Comparison of ENCODE assay signal across 17 cellular contexts in the genomic region with DNA sequence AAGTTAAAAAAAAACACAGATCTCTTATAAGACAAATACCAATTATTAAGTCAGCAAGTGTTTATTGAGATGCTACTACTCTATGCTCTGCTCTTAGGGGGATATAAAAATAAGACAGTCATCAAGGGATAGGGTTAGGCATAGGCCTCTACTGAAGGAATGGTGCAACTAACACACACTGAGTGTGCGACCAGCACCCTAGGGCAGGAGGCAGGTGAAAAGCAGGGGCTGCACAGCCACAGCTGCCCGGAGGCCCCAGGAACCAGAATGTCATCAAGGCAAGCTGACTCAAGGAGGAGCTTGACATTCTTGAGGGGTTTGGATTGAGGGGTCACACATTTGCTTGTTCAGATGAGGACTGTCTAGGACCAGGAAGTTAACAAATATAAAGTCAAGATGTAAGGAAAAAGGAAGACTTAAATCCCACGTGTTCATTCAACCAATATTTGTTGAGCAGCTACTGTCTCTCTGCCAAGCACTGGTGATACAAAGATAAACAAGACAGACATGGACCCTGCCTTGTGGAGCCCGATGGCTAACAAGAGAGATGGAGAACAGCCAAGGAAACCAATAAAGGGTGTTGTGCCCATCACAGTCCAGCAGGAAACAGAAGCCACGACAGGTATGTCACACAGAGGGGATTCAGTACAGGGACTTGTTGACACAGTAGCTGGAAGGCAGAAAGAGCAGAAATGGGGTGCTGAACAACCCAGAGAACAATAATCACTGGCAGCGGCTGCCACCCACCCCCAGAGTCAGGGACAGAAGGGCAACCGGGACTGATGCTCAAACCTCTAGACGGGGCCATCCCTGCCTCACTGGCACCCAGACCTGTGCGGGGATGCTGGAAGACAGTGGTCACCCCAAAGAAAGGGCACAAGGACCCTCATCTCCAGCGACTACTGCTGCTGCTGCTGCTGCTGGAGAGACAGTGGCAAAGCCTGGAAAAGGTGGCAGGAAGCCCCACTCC. TPM values are rescaled to one million over a fixed set of nuclear protein-coding genes. Genes with fewer than 3 reads are reported as not detected.
A peak's percentile ranks its signal among the peaks of the same experiment; 100 is the strongest.
DNase-seq lines count a peak whose midpoint lies in the region; ATAC-seq and TF ChIP-seq lines count a peak whose summit lies in the region.
"Had no signal": no experiment of that assay in that cellular context is flagged by ENCODE, and none has a peak within 500 bp of the region (broad histone marks: within the 10 kb centered on the region; RNA-seq: fewer than 3 reads in every experiment).

No MANE protein-coding gene starts in this region.

- H3K27me3 ChIP-seq in right atrium auricular region, result no peaks in the 10 kb centered on the region
- peaks cover 0 to 48% (median 8%) of the 10 kb centered on the region in 9 donors for H3K27me3 ChIP-seq in heart left ventricle
- H3K27me3 ChIP-seq in PC-3 (ENCODE audit: low read length), result peaks cover 31% of the 10 kb centered on the region
- H3K27me3 ChIP-seq in esophagus muscularis mucosa, result peaks cover 0 to 51% (median 0%) of the 10 kb centered on the region in 4 donors
- H3K27me3 ChIP-seq: BE2C had no signal

- no peaks in the 10 kb centered on the region for H3K9me3 ChIP-seq in right atrium auricular region
- no peaks in the 10 kb centered on the region for H3K9me3 ChIP-seq in heart left ventricle
- H3K9me3 ChIP-seq in PC-3 (ENCODE audit: low read length), result no peaks in the 10 kb centered on the region
- H3K9me3 ChIP-seq in esophagus muscularis mucosa, result no peaks in the 10 kb centered on the region
- H3K9me3 ChIP-seq: A549, BE2C, Caco-2, HAP-1 had no signal

- no peak overlapping the region for H2AFZ ChIP-seq in PC-3 (ENCODE audit: low read length)

- CTCF ChIA-PET in PC-3 (lab: Charles Lee), result no interaction called here

- DNase-seq in right atrium auricular region (ENCODE audit: low spot score) (peak; percentile 16), heart left ventricle (no peak), PC-3 (peak; percentile 8), esophagus muscularis mucosa (ENCODE audit: extremely low spot score) (peak; percentile 90), NCI-H526 treated with DMSO at 0.1 percent for 48 hours (lab: John Stamatoyannopoulos, UW) (no peak), HUDEP-2 (lab: John Stamatoyannopoulos, UW; ENCODE audit: unreplicated experiment in 76 of 76) (no peak), NCI-H1930 (lab: John Stamatoyannopoulos, UW) (no peak)
- DNase-seq: BE2C, Caco-2, HFFc6, IMR-90 had no signal

- no peaks in the 10 kb centered on the region for H4K20me1 ChIP-seq in PC-3 (ENCODE audit: low read length)

- H3F3A ChIP-seq in PC-3 (ENCODE audit: low read length, unreplicated experiment), result no peaks in the 10 kb centered on the region

- no peak overlapping the region for H3K9ac ChIP-seq in PC-3 (ENCODE audit: low read length)

- no peaks in the 10 kb centered on the region for H3K79me2 ChIP-seq in PC-3 (ENCODE audit: low read length)

- no peak for ATAC-seq in heart left ventricle
- no peak for ATAC-seq in PC-3
- ATAC-seq: CD8-positive, alpha-beta T cell had no signal

- H3K4me2 ChIP-seq in PC-3 (ENCODE audit: low read length), result no peak overlapping the region
- H3K4me2 ChIP-seq: A549 had no signal

- no peak for TF ChIP-seq EP300 in esophagus muscularis mucosa (IDR thresholded peaks at IDR 0.05)

- no TSS peak for BruUV-seq in PC-3 (replicated peaks; lab: Mats Ljungman, UMichigan)

- no peak overlapping the region for H3K27ac ChIP-seq in right atrium auricular region
- H3K27ac ChIP-seq in heart left ventricle, result no peak overlapping the region
- H3K27ac ChIP-seq in PC-3 (ENCODE audit: low read length), result no peak overlapping the region
- no peak overlapping the region for H3K27ac ChIP-seq in esophagus muscularis mucosa (replicated peaks in 1 of 4)
- H3K27ac ChIP-seq: A549, HL-60 had no signal

- H3K36me3 ChIP-seq in right atrium auricular region (no peaks in the 10 kb centered on the region), heart left ventricle (no peaks in the 10 kb centered on the region), PC-3 (ENCODE audit: low read depth, low read length) (no peaks in the 10 kb centered on the region), esophagus muscularis mucosa (no peaks in the 10 kb centered on the region)
- H3K36me3 ChIP-seq: BE2C, HAP-1 had no signal

- no peak overlapping the region for H3K4me3 ChIP-seq in right atrium auricular region
- H3K4me3 ChIP-seq in heart left ventricle, result no peak overlapping the region
- H3K4me3 ChIP-seq in PC-3 (ENCODE audit: low read length), result no peak overlapping the region
- H3K4me3 ChIP-seq in esophagus muscularis mucosa, result no peak overlapping the region
- H3K4me3 ChIP-seq: A549, HAP-1 had no signal

- POLR2A ChIA-PET in PC-3 (lab: Charles Lee; ENCODE audit: unreplicated experiment), result no interaction called here

- TF ChIP-seq POLR2A in heart left ventricle (IDR thresholded peaks at IDR 0.05) (no peak), esophagus muscularis mucosa (IDR thresholded peaks at IDR 0.05; ENCODE audit: low read depth) (no peak)

- WGBS in heart left ventricle, 4 donors, result 76 to 85% (median 79%) methylated on average over 9 to 10 of the region's 10 CpGs
- WGBS in esophagus muscularis mucosa, result 80% methylated on average over 10 of the region's 10 CpGs

- H3K9me2 ChIP-seq in PC-3 (replicated peaks; ENCODE audit: low read length), result no peaks in the 10 kb centered on the region

- H3K4me1 ChIP-seq in right atrium auricular region (no peaks in the 10 kb centered on the region), heart left ventricle (no peaks in the 10 kb centered on the region), PC-3 (ENCODE audit: insufficient read depth, low read length) (no peaks in the 10 kb centered on the region), esophagus muscularis mucosa (no peaks in the 10 kb centered on the region)
- H3K4me1 ChIP-seq: A549, BE2C, Caco-2, HAP-1 had no signal

- intact Hi-C loops in heart left ventricle (cut with DNase I) (no loop called here), PC-3 (cut with micrococcal nuclease) (no loop called here), esophagus muscularis mucosa (cut with DNase I) (no loop called here)

- no peak for TF ChIP-seq CTCF in right atrium auricular region (IDR thresholded peaks at IDR 0.05)
- TF ChIP-seq CTCF in heart left ventricle (IDR thresholded peaks at IDR 0.05), result no peak
- no peak for TF ChIP-seq CTCF in PC-3 (conservative IDR thresholded peaks at IDR 0.05; ENCODE audit: low read depth, low read length)
- TF ChIP-seq CTCF in esophagus muscularis mucosa (IDR thresholded peaks at IDR 0.05), result no peak

RNA-seq across cellular contexts. Expression of gene MAL, which starts 45.8 kb away (rescaled TPM):
- total RNA-seq in right atrium auricular region (1 to 10 TPM; 7.4 to 8.7 TPM), heart left ventricle (10 to 100 TPM in 2 of 9 donors, 1 to 10 TPM in 6, under 1 TPM in 1; 0.97 to 12.7 (median 3.5) TPM), PC-3 (2014; rRNA removed) (0.63 and 1.6 TPM in 2 replicates), esophagus muscularis mucosa (10 to 100 TPM; 23.3 to 46.2 (median 36.6) TPM)
- polyA plus RNA-seq in heart left ventricle, result 1 to 10 TPM; 2.3 to 8.4 TPM
- total RNA-seq: Caco-2, H1, HFFc6, IMR-90 had no signal
- polyA plus RNA-seq: A549, AG04450, H1, IMR-90 had no signal

Comparison
In these comparisons a context has a peak if more than half of its experiments do, and no peak if none do; other contexts are left out.
1. DNase-seq: peak in right atrium auricular region (single experiment), PC-3 (single experiment) and esophagus muscularis mucosa (single experiment); none in heart left ventricle (0 of 5), NCI-H526 treated with DMSO at 0.1 percent for 48 hours (single experiment), HUDEP-2 (0 of 76) and NCI-H1930 (0 of 2).